ENCODE assay signal across 1 cellular context in genomic region chr20:1721687-1722512, GRCh38.
TF ChIP-seq lines count a peak whose summit lies in the region.

No MANE protein-coding gene starts in this region.

TF ChIP-seq in GM12878, 131 proteins besides CTCF, POLR2A, EP300 and RAD21 (continued from another document and continues in another):
- TF ChIP-seq ZBTB4 (CRISPR knock-in tag; IDR thresholded peaks at IDR 0.05), result no peak
- no peak for TF ChIP-seq USF2 (IDR thresholded peaks at IDR 0.05; ENCODE audit: borderline replicate concordance, low read depth, low read length)
- no peak for TF ChIP-seq ZNF592 (IDR thresholded peaks at IDR 0.05)
- no peak for TF ChIP-seq E2F8 (IDR thresholded peaks at IDR 0.05; ENCODE audit: low read depth, partially characterized antibody)
- TF ChIP-seq RBBP5 (conservative IDR thresholded peaks at IDR 0.05), result no peak
- no peak for TF ChIP-seq SREBF2 (IDR thresholded peaks at IDR 0.05; ENCODE audit: low read length)
- TF ChIP-seq E4F1 (IDR thresholded peaks at IDR 0.05; ENCODE audit: borderline replicate concordance, partially characterized antibody), result no peak
- TF ChIP-seq RELA (IDR thresholded peaks at IDR 0.05; ENCODE audit: borderline replicate concordance, partially characterized antibody), result no peak
- no peak for TF ChIP-seq FOS (IDR thresholded peaks at IDR 0.05; ENCODE audit: borderline replicate concordance, extremely low read depth, insufficient read length)
- no peak for TF ChIP-seq ZNF217 (IDR thresholded peaks at IDR 0.05)
- peak; percentile 59 for TF ChIP-seq SPI1 (IDR thresholded peaks at IDR 0.05; ENCODE audit: borderline replicate concordance, insufficient read depth, low read depth, low read length)
- TF ChIP-seq CBX5 (IDR thresholded peaks at IDR 0.05; ENCODE audit: low read depth), result no peak
- TF ChIP-seq KDM1A (IDR thresholded peaks at IDR 0.05; ENCODE audit: borderline replicate concordance), result no peak
- TF ChIP-seq IRF5 (IDR thresholded peaks at IDR 0.05; ENCODE audit: borderline replicate concordance), result no peak
- TF ChIP-seq NR2F1 (conservative IDR thresholded peaks at IDR 0.05), result peak; percentile 80
- peak; percentile 18; the same call in 1 of the 2 replicates for TF ChIP-seq PAX5 (IDR thresholded peaks at IDR 0.05; ENCODE audit: borderline replicate concordance, low read depth, low read length)
- no peak for TF ChIP-seq ZNF384 (IDR thresholded peaks at IDR 0.05; ENCODE audit: borderline replicate concordance, low read depth, low read length)
- TF ChIP-seq NR2C2 (IDR thresholded peaks at IDR 0.05; ENCODE audit: borderline replicate concordance, control insufficient read depth, insufficient read length, low read depth), result no peak
- no peak for TF ChIP-seq EZH2 (IDR thresholded peaks at IDR 0.05; ENCODE audit: borderline replicate concordance, control insufficient read depth, low read depth, low read length)
- TF ChIP-seq NBN (IDR thresholded peaks at IDR 0.05), result no peak
- peak; percentile 83 for TF ChIP-seq CREM (IDR thresholded peaks at IDR 0.05; ENCODE audit: low read depth)
- TF ChIP-seq ZZZ3 (IDR thresholded peaks at IDR 0.05; ENCODE audit: control insufficient read depth, insufficient read length, low read depth), result no peak
- TF ChIP-seq ATF2 (IDR thresholded peaks at IDR 0.05; ENCODE audit: low read length), result peak; percentile 59; the same call in 1 of the 2 replicates
- peak; percentile 45 to 46; a peak in 3 of 4 replicates for TF ChIP-seq IKZF2 (IDR thresholded peaks at IDR 0.05)
- TF ChIP-seq ESRRA (IDR thresholded peaks at IDR 0.05; ENCODE audit: low read length), result peak; percentile 87; the same call in 1 of the 2 replicates
- TF ChIP-seq STAT3 (IDR thresholded peaks at IDR 0.05; ENCODE audit: low read depth, low read length), result no peak
- no peak for TF ChIP-seq CEBPZ (IDR thresholded peaks at IDR 0.05; ENCODE audit: low read depth, low read length)
- TF ChIP-seq SKIL (IDR thresholded peaks at IDR 0.05; ENCODE audit: low read depth, poor library complexity, severe bottlenecking), result no peak
- TF ChIP-seq SMAD5 (IDR thresholded peaks at IDR 0.05; ENCODE audit: low read depth), result no peak
- TF ChIP-seq YY1 (IDR thresholded peaks at IDR 0.05; ENCODE audit: low read depth, low read length), result no peak
- TF ChIP-seq SMARCA5 (IDR thresholded peaks at IDR 0.05), result 0 out of 2 replicates have a peak, but pooled peaks have one; percentile 58
- TF ChIP-seq SMC3 (IDR thresholded peaks at IDR 0.05; ENCODE audit: borderline replicate concordance, low read length), result no peak
- TF ChIP-seq MTA2 (IDR thresholded peaks at IDR 0.05; ENCODE audit: low read depth), result no peak
- TF ChIP-seq BHLHE40 (IDR thresholded peaks at IDR 0.05; ENCODE audit: borderline replicate concordance in 1 of 2, low read depth in 2 of 2, low read length in 1 of 2), result peak in 1 of 2 experiments; percentile 52; a peak in 1 of 4 replicates
- TF ChIP-seq PML (IDR thresholded peaks at IDR 0.05; ENCODE audit: low read length), result peak; percentile 68; the same call in 1 of the 2 replicates
